ENCODE assay signal across 10 cellular contexts in the genomic region with DNA sequence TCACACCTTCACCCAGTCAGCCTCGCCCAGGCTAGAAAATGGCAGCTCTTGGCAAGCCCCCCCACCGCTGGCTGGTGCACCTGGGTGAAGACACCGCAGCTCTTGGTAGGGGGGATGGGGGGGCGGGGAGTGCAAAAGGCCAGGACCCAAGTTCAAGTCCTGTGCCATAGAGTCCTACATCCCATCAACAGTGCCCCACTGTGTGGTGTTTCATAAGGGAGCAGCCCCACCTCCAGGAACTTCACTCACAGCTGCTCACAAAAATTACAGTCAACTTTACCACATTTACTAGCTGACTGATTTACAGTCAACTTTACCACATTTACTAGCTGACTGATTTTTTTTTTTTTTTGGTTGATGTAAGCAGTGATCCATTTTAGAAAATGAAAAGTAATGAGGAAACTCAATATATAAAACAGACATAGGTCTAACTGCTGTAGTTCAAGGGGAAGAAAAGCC.
A peak's percentile ranks its signal among the peaks of the same experiment; 100 is the strongest.
DNase-seq lines count a peak whose midpoint lies in the region; ATAC-seq and TF ChIP-seq lines count a peak whose summit lies in the region.
"Had no signal": no experiment of that assay in that cellular context is flagged by ENCODE, and none has a peak within 500 bp of the region (broad histone marks: within the 10 kb centered on the region; RNA-seq: fewer than 3 reads in every experiment).

No MANE protein-coding gene starts in this region.

- CTCF ChIA-PET in RWPE1 (lab: Yijun Ruan, JAX) = interaction anchor here (0.5 to 1.7 kb wide), 4 partner anchors 43 to 299 kb away, joined by 3 to 5 read pairs (median 4); no protein-coding TSS in a partner anchor

- no peaks in the 10 kb centered on the region for H3K36me3 ChIP-seq in GM06990 (ENCODE audit: control insufficient read depth, insufficient read depth, low read length)
- H3K36me3 ChIP-seq in mucosa of rectum (ENCODE audit: control insufficient read depth in 2 of 2, insufficient read depth in 2 of 2, low read length in 2 of 2) = no peaks in the 10 kb centered on the region
- H3K36me3 ChIP-seq: cardiac muscle cell, tibial artery had no signal

- H3K9ac ChIP-seq in mucosa of rectum (ENCODE audit: low read depth in 1 of 2, low read length in 2 of 2) = peak overlapping the region; percentile 6 to 24

- TF ChIP-seq CTCF in GM06990 (IDR thresholded peaks at IDR 0.05; ENCODE audit: insufficient read depth, low read length, poor library complexity, severe bottlenecking) (peak; percentile 11), RWPE1 (conservative IDR thresholded peaks at IDR 0.05; ENCODE audit: low read depth) (no peak)

- H3K9me3 ChIP-seq in mucosa of rectum (ENCODE audit: control insufficient read depth in 2 of 2, low read length in 2 of 2) = no peaks in the 10 kb centered on the region
- H3K9me3 ChIP-seq: tibial artery had no signal

- no peaks in the 10 kb centered on the region for H3K27me3 ChIP-seq in GM06990 (replicated peaks; ENCODE audit: control insufficient read depth, insufficient read depth, low read length)
- H3K27me3 ChIP-seq in mucosa of rectum (ENCODE audit: control insufficient read depth in 2 of 2, insufficient read depth in 2 of 2, low read length in 2 of 2) = no peaks in the 10 kb centered on the region
- H3K27me3 ChIP-seq: cardiac muscle cell, tibial artery had no signal

- ATAC-seq in HG02981 (IDR thresholded peaks at IDR 0.05; ENCODE audit: unreplicated experiment) (peak; percentile 91), GM19351 (IDR thresholded peaks at IDR 0.05; ENCODE audit: unreplicated experiment) (no peak)

- POLR2A ChIA-PET in RWPE1 (lab: Yijun Ruan, JAX; ENCODE audit: low non-redundant PET) = interaction anchor here (0.6 kb wide), 1 partner anchor 234 kb away, joined by 4 read pairs; no protein-coding TSS in a partner anchor

- H3K4me3 ChIP-seq in GM06990 (replicated peaks; ENCODE audit: low read depth, low read length) (no peak overlapping the region), mucosa of rectum (ENCODE audit: low read length in 2 of 2) (no peak overlapping the region)
- H3K4me3 ChIP-seq: cardiac muscle cell, tibial artery had no signal

- peak overlapping the region; percentile 78 for H3K27ac ChIP-seq in RWPE1
- H3K27ac ChIP-seq in mucosa of rectum (ENCODE audit: low read depth in 2 of 2, low read length in 2 of 2) = peak overlapping the region; percentile 73 to 83
- H3K27ac ChIP-seq: cardiac muscle cell, tibial artery had no signal

- H3K4me1 ChIP-seq in mucosa of rectum (ENCODE audit: control insufficient read depth in 2 of 2, insufficient read depth in 2 of 2, low read length in 2 of 2) = peaks cover 21 to 29% of the 10 kb centered on the region in 2 donors
- H3K4me1 ChIP-seq: tibial artery had no signal

- no peak for DNase-seq in GM06990 (ENCODE audit: extremely low read depth, insufficient read length)
- no peak for DNase-seq in RWPE1 (ENCODE audit: low spot score)
- no peak for DNase-seq in GM19238 (ENCODE audit: insufficient read length, low spot score)
- DNase-seq in NCI-H2107 (lab: John Stamatoyannopoulos, UW) = no peak
- no peak for DNase-seq in ureter (ENCODE audit: low spot score)
